8 cellular contexts compared by ENCODE assay signal in genomic region chr2:61426267-61426897, GRCh38. TPM values are rescaled to one million over a fixed set of nuclear protein-coding genes. Genes with fewer than 3 reads are reported as not detected.
DNase-seq lines count a peak whose midpoint lies in the region; ATAC-seq and TF ChIP-seq lines count a peak whose summit lies in the region.

No MANE protein-coding gene starts in this region.

- no peak overlapping the region for H3K4me3 ChIP-seq in hepatocyte

- H3K4me1 ChIP-seq in hepatocyte (ENCODE audit: insufficient read depth): no peaks in the 10 kb centered on the region

- no peak overlapping the region for H2AFZ ChIP-seq in hepatocyte

- H3K36me3 ChIP-seq in hepatocyte (replicated peaks; ENCODE audit: insufficient read depth, low read depth): no peaks in the 10 kb centered on the region

- peaks cover 92% of the 10 kb centered on the region for H4K20me1 ChIP-seq in hepatocyte (ENCODE audit: insufficient read depth, poor library complexity, severe bottlenecking)

- no peaks in the 10 kb centered on the region for H3K27me3 ChIP-seq in hepatocyte

- no peaks in the 10 kb centered on the region for H3K9me2 ChIP-seq in hepatocyte (replicated peaks; ENCODE audit: insufficient read depth)

- no peak overlapping the region for H3K4me2 ChIP-seq in hepatocyte

- peak; percentile 66 for ATAC-seq in GM18873 (IDR thresholded peaks at IDR 0.05; ENCODE audit: low FRiP score, unreplicated experiment)
- ATAC-seq in HG03135 (IDR thresholded peaks at IDR 0.05; ENCODE audit: unreplicated experiment): peak; percentile 79

- TF ChIP-seq CTCF in hepatocyte (IDR thresholded peaks at IDR 0.05; ENCODE audit: poor library complexity): peak; percentile 32

- no peaks in the 10 kb centered on the region for H3K9me3 ChIP-seq in hepatocyte (ENCODE audit: low read depth)

- WGBS in hepatocyte (ENCODE audit: low lambda C conversion rate, missing lambda C conversion rate): 62% methylated on average over 6 of the region's 6 CpGs

- H3K27ac ChIP-seq in hepatocyte: no peak overlapping the region

- DNase-seq in AML-193 (lab: John Stamatoyannopoulos, UW) (peak; percentile 67 to 78), RPMI8226 (peak; percentile 75), hepatocyte (ENCODE audit: low spot score) (peak; percentile 39), NCI-H2081 treated with DMSO at 0.1 percent for 48 hours (lab: John Stamatoyannopoulos, UW) (no peak)
- peak; percentile 12 to 59 (median 33) for DNase-seq in activated naive CD4-positive, alpha-beta T cell (lab: John Stamatoyannopoulos, UW)
- DNase-seq in stimulated activated CD4-positive, alpha-beta T cell treated with anti-CD3 and anti-CD28 coated beads, Interleukin-4, amount 100 ng/mL, for 4 hours: peak; percentile 65 to 67

- peaks cover 99% of the 10 kb centered on the region for H3K79me2 ChIP-seq in hepatocyte

RNA-seq across cellular contexts. Expression of gene USP34, which starts 44.5 kb away (rescaled TPM):
- 115 and 125 TPM in 2 replicates for total RNA-seq in hepatocyte
- polyA plus RNA-seq in hepatocyte: 36.8 and 46.3 TPM in 2 replicates
